In the genomic region with DNA sequence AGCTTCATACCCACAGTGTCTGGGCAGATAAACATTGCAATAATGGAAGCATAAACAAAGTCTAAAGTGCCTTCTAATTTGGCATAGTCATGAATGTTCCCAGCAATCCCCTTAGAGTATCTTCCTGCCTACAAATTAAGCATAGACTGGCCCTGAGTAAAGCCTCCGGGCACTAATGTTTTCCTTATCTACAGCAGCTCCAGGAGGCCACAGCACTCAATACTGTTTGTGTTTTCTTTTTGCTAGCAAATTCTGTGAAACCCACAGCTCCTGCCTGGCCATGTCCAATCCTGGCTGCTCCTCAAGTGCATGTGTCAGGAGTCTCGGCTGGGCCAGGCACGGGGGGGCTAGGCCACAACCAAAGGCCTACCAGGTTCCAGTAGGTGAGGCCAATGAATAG, we compare ENCODE assay signal across 30 cellular contexts.
DNase-seq lines count a peak whose midpoint lies in the region; ATAC-seq, FAIRE-seq and TF ChIP-seq lines count a peak whose summit lies in the region.
"Had no signal": no experiment of that assay in that cellular context is flagged by ENCODE, and none has a peak within 500 bp of the region (broad histone marks: within the 10 kb centered on the region; RNA-seq: fewer than 3 reads in every experiment).

No MANE protein-coding gene starts in this region.

- H3K36me3 ChIP-seq in bronchial epithelial cell (ENCODE audit: control insufficient read depth, insufficient read depth, low read length) (no peaks in the 10 kb centered on the region), aorta (ENCODE audit: control insufficient read depth in 1 of 2, insufficient read depth in 2 of 2, low read length in 1 of 2) (no peaks in the 10 kb centered on the region), MG63 (no peaks in the 10 kb centered on the region)
- H3K36me3 ChIP-seq: vagina had no signal

- H3K27me3 Mint-ChIP-seq in osteocyte (ENCODE audit: unreplicated experiment): no peaks in the 10 kb centered on the region

- DNase-seq in ELF-1 (ENCODE audit: low read depth, low spot score) (peak; percentile 71), NCI-H146 (lab: John Stamatoyannopoulos, UW) (peak; percentile 10), bronchial epithelial cell (ENCODE audit: low read depth) (peak; percentile 33), osteocyte (ENCODE audit: extremely low spot score, unreplicated experiment) (no peak), aorta (no peak), substantia nigra (lab: John Stamatoyannopoulos, UW) (no peak), MG63 (no peak)
- DNase-seq: activated CD4-positive, alpha-beta T cell treated with anti-CD3 and anti-CD28 coated beads, Interleukin-2, amount 50 U/mL, for 1 hour; activated CD8-positive, alpha-beta memory T cell treated with anti-CD3 and anti-CD28 coated beads, Interleukin-2, amount 10 ng/mL, durations not matched to agents 7 days and 5 days; activated naive CD4-positive, alpha-beta T cell treated with Interleukin-2 at 50 U/mL for 16 hours; Caco-2; GM23248; NCI-H1092; NCI-H187 treated with DMSO at 0.1 percent for 48 hours; NCI-H2171 treated with DMSO at 0.1 percent for 48 hours; NCI-H510A treated with DMSO at 0.1 percent for 48 hours; NK-92 treated with Interleukin-12 subunit alpha and Interleukin-12 subunit beta, amount 100 ng/mL, for 24 hours; PC-3; Right ventricle myocardium superior; stimulated activated CD4-positive, alpha-beta T cell treated with anti-CD3 and anti-CD28 coated beads, Interleukin-15, amount 100 ng/mL, for 24 hours; stimulated activated naive CD4-positive, alpha-beta T cell; SW 1271; testis had no signal

- H3K4me3 ChIP-seq in bronchial epithelial cell (ENCODE audit: low read depth, low read length): no peak overlapping the region
- no peak overlapping the region for H3K4me3 ChIP-seq in aorta (ENCODE audit: low read length in 2 of 2)
- H3K4me3 ChIP-seq in MG63: no peak overlapping the region
- H3K4me3 ChIP-seq: GM12878, GM23248, testis, vagina had no signal

- no peaks in the 10 kb centered on the region for H3K9me3 ChIP-seq in aorta (ENCODE audit: control insufficient read depth, low read length)
- no peaks in the 10 kb centered on the region for H3K9me3 ChIP-seq in MG63
- H3K9me3 ChIP-seq: Caco-2, testis, vagina had no signal

- no peaks in the 10 kb centered on the region for H3K4me1 ChIP-seq in aorta (ENCODE audit: control insufficient read depth in 1 of 2, insufficient read depth in 2 of 2, low read length in 2 of 2)
- H3K4me1 ChIP-seq: Caco-2, testis had no signal

- H3K4me3 Mint-ChIP-seq in osteocyte (ENCODE audit: unreplicated experiment): no peak overlapping the region
- H3K4me3 Mint-ChIP-seq: activated CD8-positive, alpha-beta memory T cell treated with anti-CD3 and anti-CD28 coated beads, Interleukin-2, amount 10 ng/mL, durations not matched to agents 7 days and 5 days; dendritic cell treated with granulocyte-macrophage colony-stimulating factor and Interleukin-4, amounts not matched to agents 40 ng/mL and 50 ng/mL, for 4 days; WTC11 had no signal

- intact Hi-C loops in aorta (cut with DNase I): loop anchor here (10.0 kb wide), 1 partner anchor 334 kb away; a partner anchor contains a TSS

- ATAC-seq in GM21515 (IDR thresholded peaks at IDR 0.05; ENCODE audit: unreplicated experiment) (no peak), aorta (ENCODE audit: low FRiP score) (no peak)
- ATAC-seq: activated CD8-positive, alpha-beta memory T cell treated with anti-CD3 and anti-CD28 coated beads, Interleukin-2, amount 10 ng/mL, durations not matched to agents 7 days and 5 days; GM12878; PC-3; WTC11 had no signal

- peaks cover 36% of the 10 kb centered on the region for H3K4me1 Mint-ChIP-seq in osteocyte (ENCODE audit: unreplicated experiment)

- FAIRE-seq in bronchial epithelial cell (lab: Jason Lieb, UNC): no peak
- FAIRE-seq: endometrium, GM12878 had no signal

- peak overlapping the region; percentile 38 for H3K27ac Mint-ChIP-seq in osteocyte (ENCODE audit: unreplicated experiment)
- H3K27ac Mint-ChIP-seq: activated CD8-positive, alpha-beta memory T cell treated with anti-CD3 and anti-CD28 coated beads, Interleukin-2, amount 10 ng/mL, durations not matched to agents 7 days and 5 days; dendritic cell treated with granulocyte-macrophage colony-stimulating factor and Interleukin-4, amounts not matched to agents 40 ng/mL and 50 ng/mL, for 4 days; WTC11 had no signal

- H3K36me3 Mint-ChIP-seq in osteocyte (ENCODE audit: unreplicated experiment): peaks cover 7% of the 10 kb centered on the region
- H3K36me3 Mint-ChIP-seq: activated CD8-positive, alpha-beta memory T cell treated with anti-CD3 and anti-CD28 coated beads, Interleukin-2, amount 10 ng/mL, durations not matched to agents 7 days and 5 days; WTC11 had no signal

- no peaks in the 10 kb centered on the region for H3K9me3 Mint-ChIP-seq in osteocyte (ENCODE audit: unreplicated experiment)
- H3K9me3 Mint-ChIP-seq: dendritic cell treated with granulocyte-macrophage colony-stimulating factor and Interleukin-4, amounts not matched to agents 40 ng/mL and 50 ng/mL, for 4 days; WTC11 had no signal

- H3K27me3 ChIP-seq in bronchial epithelial cell (ENCODE audit: control insufficient read depth, insufficient read depth, low read length) (no peaks in the 10 kb centered on the region), aorta (ENCODE audit: control insufficient read depth in 1 of 2, insufficient read depth in 2 of 2, low read length in 1 of 2) (no peaks in the 10 kb centered on the region), MG63 (no peaks in the 10 kb centered on the region)
- H3K27me3 ChIP-seq: testis, vagina had no signal

- no peak overlapping the region for H3K27ac ChIP-seq in aorta (ENCODE audit: low read depth in 1 of 2, low read length in 2 of 2)
- no peak overlapping the region for H3K27ac ChIP-seq in substantia nigra (ENCODE audit: low read depth, low read length, poor library complexity, severe bottlenecking)
- H3K27ac ChIP-seq: C4-2B, GM23248, testis, vagina had no signal

- TF ChIP-seq CTCF in bronchial epithelial cell (IDR thresholded peaks at IDR 0.05; ENCODE audit: insufficient read depth, low read length, severe bottlenecking) (no peak), osteocyte (IDR thresholded peaks at IDR 0.05) (no peak)

- WGBS in aorta, 2 donors: 40 to 48% methylated on average over 3 of the region's 3 CpGs

Comparison
In these comparisons a context has a peak if more than half of its experiments do, and no peak if none do; other contexts are left out.
1. DNase-seq: peak in ELF-1 (single experiment), NCI-H146 (single experiment) and bronchial epithelial cell (single experiment); none in osteocyte (single experiment), aorta (0 of 2), substantia nigra (0 of 49) and MG63 (single experiment).